18 cellular contexts compared by ENCODE assay signal in the genomic region with DNA sequence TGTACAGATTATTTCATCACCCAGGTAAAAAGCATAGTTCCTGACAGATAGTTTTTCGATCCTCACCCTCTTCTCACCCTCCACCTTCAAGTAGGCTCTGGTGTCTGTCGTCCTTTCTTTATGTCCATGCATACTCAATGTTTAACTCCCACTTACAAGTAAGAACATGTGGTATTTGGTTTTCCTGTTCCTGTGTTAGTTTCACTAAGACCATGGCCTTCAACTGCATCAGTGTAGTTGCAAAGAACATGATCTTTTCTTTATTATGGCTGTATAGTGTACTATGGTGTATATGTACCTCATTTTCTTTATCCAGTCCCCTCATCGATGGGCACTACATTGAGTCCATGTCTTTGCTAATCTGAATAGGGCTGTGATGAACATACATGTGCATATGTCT.
DNase-seq lines count a peak whose midpoint lies in the region; ATAC-seq and TF ChIP-seq lines count a peak whose summit lies in the region.
"Had no signal": no experiment of that assay in that cellular context is flagged by ENCODE, and none has a peak within 500 bp of the region (broad histone marks: within the 10 kb centered on the region; RNA-seq: fewer than 3 reads in every experiment).

No MANE protein-coding gene starts in this region.

- H3K36me3 ChIP-seq in MG63, result no peaks in the 10 kb centered on the region
- H3K36me3 ChIP-seq: BE2C had no signal

- H3K27ac Mint-ChIP-seq in activated CD8-positive, alpha-beta T cell treated with anti-CD3 and anti-CD28 coated beads, Interleukin-2, amount 10 ng/mL, durations not matched to agents 7 days and 5 days, result no peak overlapping the region
- H3K27ac Mint-ChIP-seq in progenitor cell of endocrine pancreas, result no peak overlapping the region
- H3K27ac Mint-ChIP-seq: CD8-positive, alpha-beta memory T cell; GM23338 had no signal

- ATAC-seq in GM18498 (IDR thresholded peaks at IDR 0.05; ENCODE audit: unreplicated experiment) (peak; percentile 51), HG02610 (IDR thresholded peaks at IDR 0.05; ENCODE audit: unreplicated experiment) (peak; percentile 39), HG03432 (IDR thresholded peaks at IDR 0.05; ENCODE audit: unreplicated experiment) (peak; percentile 55)
- no peak for ATAC-seq in activated CD8-positive, alpha-beta T cell treated with anti-CD3 and anti-CD28 coated beads, Interleukin-2, amount 10 ng/mL, durations not matched to agents 7 days and 5 days
- ATAC-seq: GM23338 had no signal

- H3K9me3 ChIP-seq in MG63, result no peaks in the 10 kb centered on the region
- H3K9me3 ChIP-seq: BE2C had no signal

- DNase-seq in GM10266 (ENCODE audit: extremely low spot score) (no peak), MG63 (no peak), progenitor cell of endocrine pancreas (ENCODE audit: low spot score, unreplicated experiment) (no peak)
- no peak for DNase-seq in activated CD8-positive, alpha-beta T cell treated with anti-CD3 and anti-CD28 coated beads, Interleukin-2, amount 10 ng/mL, durations not matched to agents 7 days and 5 days
- DNase-seq: BE2C; C1 segment of cervical spinal cord; CD4-positive, CD25-positive, alpha-beta regulatory T cell; CD8-positive, alpha-beta memory T cell; COR-L47; DMS 273 treated with DMSO at 0.1 percent for 48 hours; DMS53; DND-41; EL; HCEC 1CT had no signal

- POLR2A ChIA-PET in activated CD8-positive, alpha-beta T cell treated with anti-CD3 and anti-CD28 coated beads, Interleukin-2, amount 10 ng/mL, durations not matched to agents 7 days and 5 days (lab: Charles Lee), result no interaction called here

- H3K27me3 Mint-ChIP-seq in activated CD8-positive, alpha-beta T cell treated with anti-CD3 and anti-CD28 coated beads, Interleukin-2, amount 10 ng/mL, durations not matched to agents 7 days and 5 days (ENCODE audit: low read depth), result no peaks in the 10 kb centered on the region
- no peaks in the 10 kb centered on the region for H3K27me3 Mint-ChIP-seq in progenitor cell of endocrine pancreas
- H3K27me3 Mint-ChIP-seq: CD4-positive, CD25-positive, alpha-beta regulatory T cell; CD8-positive, alpha-beta memory T cell had no signal

- no peak overlapping the region for H3K4me3 ChIP-seq in MG63
- H3K4me3 ChIP-seq: GM23338 had no signal

- CTCF ChIA-PET in activated CD8-positive, alpha-beta T cell treated with anti-CD3 and anti-CD28 coated beads, Interleukin-2, amount 10 ng/mL, durations not matched to agents 7 days and 5 days (lab: Charles Lee), result no interaction called here

- no peaks in the 10 kb centered on the region; the same call in 1 of the 2 replicates for H3K27me3 ChIP-seq in MG63
- H3K27me3 ChIP-seq: BE2C had no signal

- no peaks in the 10 kb centered on the region for H3K4me1 Mint-ChIP-seq in activated CD8-positive, alpha-beta T cell treated with anti-CD3 and anti-CD28 coated beads, Interleukin-2, amount 10 ng/mL, durations not matched to agents 7 days and 5 days (ENCODE audit: low read depth)
- H3K4me1 Mint-ChIP-seq in progenitor cell of endocrine pancreas (ENCODE audit: low read depth), result no peaks in the 10 kb centered on the region
- H3K4me1 Mint-ChIP-seq: CD4-positive, CD25-positive, alpha-beta regulatory T cell; CD8-positive, alpha-beta memory T cell; GM23338 had no signal

- H3K4me3 Mint-ChIP-seq in activated CD8-positive, alpha-beta T cell treated with anti-CD3 and anti-CD28 coated beads, Interleukin-2, amount 10 ng/mL, durations not matched to agents 7 days and 5 days, result no peak overlapping the region
- no peak overlapping the region for H3K4me3 Mint-ChIP-seq in progenitor cell of endocrine pancreas (ENCODE audit: low read depth)
- H3K4me3 Mint-ChIP-seq: CD4-positive, CD25-positive, alpha-beta regulatory T cell; CD8-positive, alpha-beta memory T cell; GM23338 had no signal

- H3K9me3 Mint-ChIP-seq in activated CD8-positive, alpha-beta T cell treated with anti-CD3 and anti-CD28 coated beads, Interleukin-2, amount 10 ng/mL, durations not matched to agents 7 days and 5 days (ENCODE audit: insufficient read depth), result no peaks in the 10 kb centered on the region
- H3K9me3 Mint-ChIP-seq in progenitor cell of endocrine pancreas (ENCODE audit: low read depth), result peaks cover 22% of the 10 kb centered on the region

- H3K36me3 Mint-ChIP-seq in activated CD8-positive, alpha-beta T cell treated with anti-CD3 and anti-CD28 coated beads, Interleukin-2, amount 10 ng/mL, durations not matched to agents 7 days and 5 days (ENCODE audit: low read depth), result no peaks in the 10 kb centered on the region
- H3K36me3 Mint-ChIP-seq in progenitor cell of endocrine pancreas (ENCODE audit: insufficient read depth), result no peaks in the 10 kb centered on the region
- H3K36me3 Mint-ChIP-seq: CD4-positive, CD25-positive, alpha-beta regulatory T cell had no signal

- TF ChIP-seq CTCF in GM10266 (IDR thresholded peaks at IDR 0.05; ENCODE audit: control insufficient read depth, insufficient read depth, low read depth, missing control alignments) (no peak), progenitor cell of endocrine pancreas (IDR thresholded peaks at IDR 0.05; ENCODE audit: unreplicated experiment) (no peak)
